22 cellular contexts compared by ENCODE assay signal in the genomic region with DNA sequence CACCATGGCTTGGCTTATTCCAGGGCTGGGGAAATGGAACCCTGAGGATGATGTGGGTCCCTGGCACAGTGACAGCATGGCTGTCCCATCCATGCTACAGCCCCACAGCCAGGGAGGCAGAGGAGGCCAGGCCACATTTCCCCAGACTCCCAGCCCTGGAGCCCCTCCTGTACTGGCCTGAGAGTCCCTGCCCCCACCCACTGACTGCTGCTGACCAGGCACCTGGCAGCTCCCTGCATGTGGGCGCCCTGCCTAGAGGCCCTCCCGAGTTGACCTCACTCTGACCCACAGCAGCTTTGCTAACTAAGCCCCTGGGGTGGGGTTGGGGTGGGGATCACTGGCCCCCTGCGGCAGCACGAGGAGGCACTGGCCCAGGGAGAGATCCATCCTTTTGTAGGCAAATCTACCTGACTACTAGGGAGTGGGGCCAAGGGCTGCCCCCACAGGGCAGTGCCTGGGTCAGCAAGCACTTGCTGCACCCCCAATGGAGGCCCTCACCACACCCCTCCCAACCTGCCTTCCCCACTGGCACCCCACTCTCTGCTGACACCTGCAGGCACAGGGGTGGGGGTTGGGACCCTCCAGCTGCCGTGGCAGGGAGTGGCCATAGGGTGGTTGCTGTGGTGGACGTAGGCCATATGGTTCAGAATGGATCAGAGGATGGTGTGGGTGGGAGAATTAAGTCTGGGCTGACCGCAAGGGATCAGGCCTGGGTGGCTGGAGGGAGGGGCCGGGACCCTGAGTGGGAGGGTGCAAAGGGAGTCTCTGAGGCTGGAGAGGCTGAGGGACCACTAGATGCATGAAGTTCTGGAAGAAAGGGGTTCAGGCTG. TPM values are rescaled to one million over a fixed set of nuclear protein-coding genes. Genes with fewer than 3 reads are reported as not detected.
DNase-seq lines count a peak whose midpoint lies in the region; ATAC-seq and TF ChIP-seq lines count a peak whose summit lies in the region.
"Had no signal": no experiment of that assay in that cellular context is flagged by ENCODE, and none has a peak within 500 bp of the region (broad histone marks: within the 10 kb centered on the region; RNA-seq: fewer than 3 reads in every experiment).

No MANE protein-coding gene starts in this region.

- no peak for DNase-seq in activated naive CD8-positive, alpha-beta T cell treated with anti-CD3 and anti-CD28 coated beads, Interleukin-2, amount 50 U/mL, for 24 hours
- DNase-seq in activated naive CD8-positive, alpha-beta T cell treated with anti-CD3 and anti-CD28 coated beads for 36 hours, result no peak
- DNase-seq in chondrocyte (ENCODE audit: low spot score) (peak; percentile 89), lower lobe of right lung (no peak), tibial artery (peak in 1 of 2 donors; percentile 65)
- DNase-seq: activated B cell treated with CpG ODN at 0.5 μM for 24 hours; activated CD8-positive, alpha-beta memory T cell treated with anti-CD3 and anti-CD28 coated beads, Interleukin-2, amount 10 ng/mL, durations not matched to agents 7 days and 5 days; CD4-positive, CD25-positive, alpha-beta regulatory T cell; kidney glomerular epithelial cell; MV-4-11; NCI-H2107; NCI-H748 treated with DMSO at 0.1 percent for 48 hours; uterus had no signal

- intact Hi-C loops in lower lobe of right lung (cut with DNase I), result no loop called here
- intact Hi-C loops in tibial artery (cut with DNase I; ENCODE audit: low total_unique reads), result no loop called here

- TF ChIP-seq CTCF in chondrocyte (IDR thresholded peaks at IDR 0.05), result no peak
- TF ChIP-seq CTCF in lower lobe of right lung (IDR thresholded peaks at IDR 0.05), result no peak
- TF ChIP-seq CTCF in tibial artery (IDR thresholded peaks at IDR 0.05), result no peak

- H3K9me3 ChIP-seq in lower lobe of right lung (no peaks in the 10 kb centered on the region), tibial artery (no peaks in the 10 kb centered on the region)
- H3K9me3 ChIP-seq: ovary had no signal

- no peaks in the 10 kb centered on the region for H3K27me3 Mint-ChIP-seq in activated naive CD8-positive, alpha-beta T cell treated with anti-CD3 and anti-CD28 coated beads, Interleukin-2, amount 50 U/mL, for 24 hours
- no peaks in the 10 kb centered on the region for H3K27me3 Mint-ChIP-seq in activated naive CD8-positive, alpha-beta T cell treated with anti-CD3 and anti-CD28 coated beads for 36 hours
- no peaks in the 10 kb centered on the region for H3K27me3 Mint-ChIP-seq in chondrocyte (ENCODE audit: low read depth)
- H3K27me3 Mint-ChIP-seq: activated B cell treated with CpG ODN at 0.5 μM for 24 hours; stimulated activated naive CD8-positive, alpha-beta T cell treated with anti-CD3 and anti-CD28 coated beads, Interleukin-15, Interleukin-2, amounts not matched to agents 100 ng/mL and 50 ng/mL, for 24 hours had no signal

- H3K4me1 Mint-ChIP-seq in activated naive CD8-positive, alpha-beta T cell treated with anti-CD3 and anti-CD28 coated beads, Interleukin-2, amount 50 U/mL, for 24 hours, result no peaks in the 10 kb centered on the region
- H3K4me1 Mint-ChIP-seq in activated naive CD8-positive, alpha-beta T cell treated with anti-CD3 and anti-CD28 coated beads for 36 hours, result no peaks in the 10 kb centered on the region
- peaks cover 28% of the 10 kb centered on the region for H3K4me1 Mint-ChIP-seq in chondrocyte (ENCODE audit: low read depth)
- H3K4me1 Mint-ChIP-seq: activated B cell treated with CpG ODN at 0.5 μM for 24 hours; activated CD8-positive, alpha-beta memory T cell treated with anti-CD3 and anti-CD28 coated beads, Interleukin-2, amount 10 ng/mL, durations not matched to agents 7 days and 5 days; CD4-positive, CD25-positive, alpha-beta regulatory T cell had no signal

- peaks cover 7% of the 10 kb centered on the region for H3K36me3 Mint-ChIP-seq in activated naive CD8-positive, alpha-beta T cell treated with anti-CD3 and anti-CD28 coated beads, Interleukin-2, amount 50 U/mL, for 24 hours (ENCODE audit: low read depth)
- H3K36me3 Mint-ChIP-seq in activated naive CD8-positive, alpha-beta T cell treated with anti-CD3 and anti-CD28 coated beads for 36 hours, result no peaks in the 10 kb centered on the region
- H3K36me3 Mint-ChIP-seq in chondrocyte (ENCODE audit: low read depth), result peaks cover 5% of the 10 kb centered on the region

- ATAC-seq in activated naive CD8-positive, alpha-beta T cell treated with anti-CD3 and anti-CD28 coated beads, Interleukin-2, amount 50 U/mL, for 24 hours, result peak; percentile 13
- ATAC-seq in lower lobe of right lung (no peak), HG02970 (IDR thresholded peaks at IDR 0.05; ENCODE audit: low FRiP score, unreplicated experiment) (no peak), HG03039 (IDR thresholded peaks at IDR 0.05; ENCODE audit: unreplicated experiment) (no peak), HG02885 (IDR thresholded peaks at IDR 0.05; ENCODE audit: poor library complexity, unreplicated experiment) (no peak)
- ATAC-seq: A549; activated CD8-positive, alpha-beta memory T cell treated with anti-CD3 and anti-CD28 coated beads, Interleukin-2, amount 10 ng/mL, durations not matched to agents 7 days and 5 days; HCT116 had no signal

- peak overlapping the region; percentile 24 for H3K27ac ChIP-seq in lower lobe of right lung
- peak overlapping the region; percentile 5 to 51 for H3K27ac ChIP-seq in tibial artery
- H3K27ac ChIP-seq: A549, ovary, uterus had no signal

- H3K36me3 ChIP-seq in lower lobe of right lung, result no peaks in the 10 kb centered on the region
- no peaks in the 10 kb centered on the region for H3K36me3 ChIP-seq in tibial artery
- H3K36me3 ChIP-seq: esophagus muscularis mucosa, ovary, uterus had no signal

- H3K4me1 ChIP-seq in lower lobe of right lung, result peaks cover 28% of the 10 kb centered on the region
- H3K4me1 ChIP-seq in tibial artery, result peaks cover 8 to 63% (median 52%) of the 10 kb centered on the region in 4 donors
- H3K4me1 ChIP-seq: A549 had no signal

- H3K9me3 Mint-ChIP-seq in activated naive CD8-positive, alpha-beta T cell treated with anti-CD3 and anti-CD28 coated beads, Interleukin-2, amount 50 U/mL, for 24 hours, result peaks cover 12% of the 10 kb centered on the region
- H3K9me3 Mint-ChIP-seq in activated naive CD8-positive, alpha-beta T cell treated with anti-CD3 and anti-CD28 coated beads for 36 hours, result peaks cover 14% of the 10 kb centered on the region
- peaks cover 13% of the 10 kb centered on the region for H3K9me3 Mint-ChIP-seq in chondrocyte (ENCODE audit: low read depth)

- no peak overlapping the region for H3K4me3 Mint-ChIP-seq in activated naive CD8-positive, alpha-beta T cell treated with anti-CD3 and anti-CD28 coated beads, Interleukin-2, amount 50 U/mL, for 24 hours
- H3K4me3 Mint-ChIP-seq in activated naive CD8-positive, alpha-beta T cell treated with anti-CD3 and anti-CD28 coated beads for 36 hours, result no peak overlapping the region
- H3K4me3 Mint-ChIP-seq in chondrocyte (ENCODE audit: unreplicated experiment), result no peak overlapping the region
- H3K4me3 Mint-ChIP-seq: activated B cell treated with CpG ODN at 0.5 μM for 24 hours; activated CD8-positive, alpha-beta memory T cell treated with anti-CD3 and anti-CD28 coated beads, Interleukin-2, amount 10 ng/mL, durations not matched to agents 7 days and 5 days; dendritic cell treated with granulocyte-macrophage colony-stimulating factor and Interleukin-4, amounts not matched to agents 40 ng/mL and 50 ng/mL, for 4 days; stimulated activated naive CD8-positive, alpha-beta T cell treated with anti-CD3 and anti-CD28 coated beads, Interleukin-15, Interleukin-2, amounts not matched to agents 100 ng/mL and 50 ng/mL, for 24 hours had no signal

- no peak overlapping the region for H3K4me3 ChIP-seq in lower lobe of right lung
- H3K4me3 ChIP-seq in tibial artery, result no peak overlapping the region
- H3K4me3 ChIP-seq: A549, esophagus muscularis mucosa, ovary, uterus had no signal

- no peak overlapping the region for H3K27ac Mint-ChIP-seq in activated naive CD8-positive, alpha-beta T cell treated with anti-CD3 and anti-CD28 coated beads, Interleukin-2, amount 50 U/mL, for 24 hours
- H3K27ac Mint-ChIP-seq in activated naive CD8-positive, alpha-beta T cell treated with anti-CD3 and anti-CD28 coated beads for 36 hours, result no peak overlapping the region
- no peak overlapping the region for H3K27ac Mint-ChIP-seq in chondrocyte (ENCODE audit: unreplicated experiment)
- H3K27ac Mint-ChIP-seq: activated B cell treated with CpG ODN at 0.5 μM for 24 hours; activated CD8-positive, alpha-beta memory T cell treated with anti-CD3 and anti-CD28 coated beads, Interleukin-2, amount 10 ng/mL, durations not matched to agents 7 days and 5 days; CD4-positive, CD25-positive, alpha-beta regulatory T cell; dendritic cell treated with granulocyte-macrophage colony-stimulating factor and Interleukin-4, amounts not matched to agents 40 ng/mL and 50 ng/mL, for 4 days; stimulated activated naive CD8-positive, alpha-beta T cell treated with anti-CD3 and anti-CD28 coated beads, Interleukin-15, Interleukin-2, amounts not matched to agents 100 ng/mL and 50 ng/mL, for 24 hours had no signal

- H3K27me3 ChIP-seq in lower lobe of right lung (ENCODE audit: low read depth) (no peaks in the 10 kb centered on the region), tibial artery (no peaks in the 10 kb centered on the region)
- H3K27me3 ChIP-seq: esophagus muscularis mucosa, ovary, uterus had no signal

RNA-seq across cellular contexts. Expression of gene ARVCF, which starts 17.4 kb away (rescaled TPM):
- total RNA-seq in activated naive CD8-positive, alpha-beta T cell treated with anti-CD3 and anti-CD28 coated beads for 36 hours, result 1 to 10 TPM; 1.1 to 1.6 TPM
- total RNA-seq in chondrocyte (15.2 to 24.2 TPM (median 21.5 TPM) in 3 replicates), lower lobe of right lung (16.8 TPM)

RNA-seq across cellular contexts. Expression of gene TANGO2, which starts 21.7 kb away (rescaled TPM):
- 10 to 100 TPM; 16.5 to 21.5 TPM for total RNA-seq in activated naive CD8-positive, alpha-beta T cell treated with anti-CD3 and anti-CD28 coated beads for 36 hours
- 21.7 to 30.4 TPM (median 30.1 TPM) in 3 replicates for total RNA-seq in chondrocyte
- total RNA-seq in lower lobe of right lung, result 45.1 TPM

RNA-seq across cellular contexts. Expression of gene TXNRD2, which starts 57.6 kb away (rescaled TPM):
- 10 to 100 TPM; 20.3 to 20.9 TPM for total RNA-seq in activated naive CD8-positive, alpha-beta T cell treated with anti-CD3 and anti-CD28 coated beads for 36 hours
- total RNA-seq in chondrocyte (12.5 to 15.8 TPM (median 14.1 TPM) in 3 replicates), lower lobe of right lung (47.5 TPM)

RNA-seq across cellular contexts. Expression of gene COMT, which starts 57.6 kb away (rescaled TPM):
- 10 to 100 TPM; 76.1 to 79.6 TPM for total RNA-seq in activated naive CD8-positive, alpha-beta T cell treated with anti-CD3 and anti-CD28 coated beads for 36 hours
- 66.6 to 186 TPM (median 177 TPM) in 3 replicates for total RNA-seq in chondrocyte
- 235 TPM for total RNA-seq in lower lobe of right lung
